In genomic region chr4:95548738-95549245, GRCh38 we compare ENCODE assay signal across 8 cellular contexts. TPM values are rescaled to one million over a fixed set of nuclear protein-coding genes. Genes with fewer than 3 reads are reported as not detected.
A peak's percentile ranks its signal among the peaks of the same experiment; 100 is the strongest.
DNase-seq lines count a peak whose midpoint lies in the region; ATAC-seq, FAIRE-seq and TF ChIP-seq lines count a peak whose summit lies in the region.

TSS of gene UNC5C (minus strand) at chr4:95548973.

- H3K27me3 ChIP-seq in GM12878 (replicated peaks in 1 of 2; ENCODE audit: control insufficient read depth in 2 of 2, insufficient read depth in 2 of 2, low read length in 1 of 2) (peaks cover 0 to 17% of the 10 kb centered on the region in 2 experiments; a peak in 2 of 4 replicates), iPS-18a (ENCODE audit: control insufficient read depth, insufficient read depth, low read length) (peaks cover 66% of the 10 kb centered on the region), rectal smooth muscle tissue (ENCODE audit: control insufficient read depth, insufficient read depth, low read length) (peaks cover 7% of the 10 kb centered on the region)

- peak within 1 kb of the TSS; percentile 92 for H3K4me2 ChIP-seq in GM12878 (ENCODE audit: control insufficient read depth, insufficient read depth)

- H3K27ac ChIP-seq in GM12878 (ENCODE audit: control insufficient read depth, insufficient read depth) (no peak within 1 kb of the TSS), iPS-18a (ENCODE audit: low read length) (no peak within 1 kb of the TSS), rectal smooth muscle tissue (ENCODE audit: low read depth, low read length) (peak within 1 kb of the TSS; percentile 21)

- peak; percentile 24 for ATAC-seq in GM12878

- DNase-seq in COR-L47 (lab: John Stamatoyannopoulos, UW): peak; percentile 71
- peak; percentile 59 for DNase-seq in LHCN-M2 (ENCODE audit: low read depth)
- DNase-seq in GM12878 (ENCODE audit: low read depth, low spot score): no peak
- DNase-seq in NCI-H1092 (lab: John Stamatoyannopoulos, UW): no peak
- no peak for DNase-seq in GM19238 (ENCODE audit: insufficient read length, low spot score)
- DNase-seq in 8988T: no peak

- no peaks in the 10 kb centered on the region for H3K4me1 ChIP-seq in GM12878 (ENCODE audit: control insufficient read depth, insufficient read depth, low read length)
- peaks cover 19% of the 10 kb centered on the region for H3K4me1 ChIP-seq in iPS-18a (ENCODE audit: control insufficient read depth, low read depth, low read length)
- H3K4me1 ChIP-seq in rectal smooth muscle tissue (ENCODE audit: control insufficient read depth, insufficient read depth, low read length): peaks cover 2% of the 10 kb centered on the region

- no peaks in the 10 kb centered on the region for H3K9me3 ChIP-seq in GM12878 (replicated peaks; ENCODE audit: control insufficient read depth, insufficient read depth, low read length)
- no peaks in the 10 kb centered on the region for H3K9me3 ChIP-seq in iPS-18a (ENCODE audit: control insufficient read depth, low read depth, low read length)

- no peak within 1 kb of the TSS for H3K9ac ChIP-seq in GM12878 (ENCODE audit: control insufficient read depth, insufficient read depth, low read length)
- H3K9ac ChIP-seq in iPS-18a (ENCODE audit: low read length): peak within 1 kb of the TSS; percentile 21
- no peak within 1 kb of the TSS for H3K9ac ChIP-seq in rectal smooth muscle tissue (ENCODE audit: low read length)

- peak within 1 kb of the TSS; percentile 62 for H2AFZ ChIP-seq in GM12878 (ENCODE audit: control insufficient read depth, low read depth, low read length)

- intact Hi-C loops in GM12878 (cut with micrococcal nuclease; ENCODE audit: unreplicated experiment): loop anchor here (1.0 kb wide), 1 partner anchor 7 kb away; no protein-coding TSS in a partner anchor

- WGBS in GM12878 (ENCODE audit: insufficient coverage, insufficient replicate concordance, low lambda C conversion rate, missing lambda C conversion rate): 25% methylated on average over 31 of the region's 37 CpGs

- no peak for TF ChIP-seq POLR2A in GM12878 (IDR thresholded peaks at IDR 0.05; ENCODE audit: low read depth, low read length)

- RAD21 ChIA-PET in GM12878 (lab: Charles Lee; ENCODE audit: unreplicated experiment): interaction anchor here (1.2 to 3.6 kb wide), 6 partner anchors 11 to 51 kb away, joined by 3 to 25 read pairs (median 5); no protein-coding TSS in a partner anchor

- CTCF ChIA-PET in GM12878 (lab: Yijun Ruan, JAX): interaction anchor here (1.3 to 6.6 kb wide), 3 partner anchors 21 to 38 kb away, joined by 4 to 87 read pairs (median 7); no protein-coding TSS in a partner anchor

- in situ Hi-C loops in GM12878 (cut with MboI): no loop called here

- peak in 1 of 3 experiments; percentile 5; a peak in 1 of 6 replicates for TF ChIP-seq CTCF in GM12878 (IDR thresholded peaks at IDR 0.05 in 2 of 3, conservative IDR thresholded peaks at IDR 0.05 in 1 of 3; ENCODE audit: control insufficient read depth in 2 of 3, extremely low read depth in 1 of 3, insufficient read depth in 1 of 3, low read depth in 3 of 3, low read length in 3 of 3)

- SMC1A ChIA-PET in GM12878 (lab: Charles Lee; ENCODE audit: uncharacterized antibody, unreplicated experiment): interaction anchor here (1.1 to 8.3 kb wide), 6 partner anchors 10 to 48 kb away, joined by 3 to 89 read pairs (median 6); no protein-coding TSS in a partner anchor

- TF ChIP-seq RAD21 in GM12878 (IDR thresholded peaks at IDR 0.05; ENCODE audit: insufficient read depth, low read depth, low read length): no peak

- H3K79me2 ChIP-seq in GM12878 (ENCODE audit: control insufficient read depth, insufficient read depth, low read length): no peaks in the 10 kb centered on the region

- H3K36me3 ChIP-seq in GM12878 (ENCODE audit: control insufficient read depth in 2 of 2, insufficient read depth in 2 of 2, low read length in 1 of 2) (no peaks in the 10 kb centered on the region), iPS-18a (ENCODE audit: control insufficient read depth, low read depth, low read length) (no peaks in the 10 kb centered on the region), rectal smooth muscle tissue (ENCODE audit: control insufficient read depth, insufficient read depth, low read length) (no peaks in the 10 kb centered on the region)

- no TSS peak for BruUV-seq in GM12878 (replicated peaks; lab: Mats Ljungman, UMichigan)

- TF ChIP-seq EP300 in GM12878 (IDR thresholded peaks at IDR 0.05; ENCODE audit: borderline replicate concordance in 1 of 2, control insufficient read depth in 1 of 2, low read depth in 2 of 2, low read length in 2 of 2): no peak

- peak within 1 kb of the TSS; percentile 46; the same call in 1 of the 2 replicates for H3K4me3 ChIP-seq in GM12878
- peak within 1 kb of the TSS; percentile 66 for H3K4me3 ChIP-seq in iPS-18a (ENCODE audit: low read length)
- H3K4me3 ChIP-seq in rectal smooth muscle tissue (ENCODE audit: low read length): peak within 1 kb of the TSS; percentile 79

- POLR2A ChIA-PET in GM12878 (lab: Charles Lee): interaction anchor here (0.7 to 2.4 kb wide), 5 partner anchors 20 to 38 kb away, joined by 3 to 8 read pairs (median 3); no protein-coding TSS in a partner anchor

- FAIRE-seq in GM12878 (lab: Jason Lieb, UNC): no peak

- H4K20me1 ChIP-seq in GM12878 (ENCODE audit: control insufficient read depth, insufficient read depth): no peaks in the 10 kb centered on the region; the same call in 1 of the 2 replicates

TF ChIP-seq in GM12878, 131 proteins besides CTCF, POLR2A, EP300 and RAD21 (continues in another document):
- TF ChIP-seq SREBF2 (IDR thresholded peaks at IDR 0.05; ENCODE audit: low read length) (no peak), ZBTB11 (CRISPR knock-in tag; IDR thresholded peaks at IDR 0.05) (no peak), CHD2 (IDR thresholded peaks at IDR 0.05; ENCODE audit: borderline replicate concordance, low read depth, low read length) (peak; percentile 55; the same call in 1 of the 2 replicates), MAX (IDR thresholded peaks at IDR 0.05; ENCODE audit: low read depth, low read length) (no peak), HDGF (IDR thresholded peaks at IDR 0.05) (no peak), USF1 (IDR thresholded peaks at IDR 0.05; ENCODE audit: borderline replicate concordance, extremely low read length, insufficient read depth, low read depth, low read length) (no peak), IKZF1 (conservative IDR thresholded peaks at IDR 0.05) (no peak)

RNA-seq across cellular contexts. Expression of gene UNC5C, which starts in this region (rescaled TPM):
- total RNA-seq in LHCN-M2 (2014; rRNA removed) (0.06 and 0.11 TPM in 2 replicates), GM12878 (2014; rRNA removed) (0.11 and 0.27 TPM in 2 replicates), GM12878 (2014; rRNA removed; fragmentation: Illumina TruSeq; extraction: Trizol) (0.13 and 0.18 TPM in 2 replicates), GM12878 (2021) (0.48 and 0.64 TPM in 2 replicates)
- 0.13 TPM for polyA plus RNA-seq in LHCN-M2 (2012)
- total RNA-seq in GM12878 (2013; cell fraction: nucleolus; rRNA removed): 1.3 and 2.3 TPM in 2 replicates
- not detected for polyA plus RNA-seq in GM12878 (2011; ENCODE audit: low read depth)
- polyA plus RNA-seq in GM12878 (2011; rRNA removed) (1.5 and 2.0 TPM in 2 replicates), GM12878 (2014; fragmentation: Illumina TruSeq; extraction: Trizol) (0.03 and 0.15 TPM in 2 replicates), GM12878 (2014; fragmentation: Nextera tagmentation; extraction: Ambion mirVana) (under 1 TPM in 1 of 2 experiments, not detected in 1; 0.02 TPM), GM12878 (2014; rRNA removed) (0.13 and 0.20 TPM in 2 replicates), GM12878 (2016; fragmentation: Nextera tagmentation; extraction: Ambion mirVana) (under 1 TPM; 0.13 to 0.36 TPM)
- polyA plus RNA-seq in GM12878 (2011; cell fraction: cytosol; rRNA removed): 2.6 and 3.1 TPM in 2 replicates
- polyA plus RNA-seq in GM12878 (2011; cell fraction: nucleus; rRNA removed): 5.9 TPM in 2 replicates
- polyA plus RNA-seq in GM12878 (2012): 0.06 TPM in 1 of 2 replicates, not detected in the other
- 6.2 and 7.4 TPM in 2 replicates for polyA minus RNA-seq in GM12878 (2011; rRNA and poly(A)+ RNA removed)
- 1.1 and 2.6 TPM in 2 replicates for polyA minus RNA-seq in GM12878 (2011; cell fraction: cytosol; rRNA and poly(A)+ RNA removed)
- 11.8 and 26.1 TPM in 2 replicates for polyA minus RNA-seq in GM12878 (2011; cell fraction: nucleus; rRNA and poly(A)+ RNA removed)

Comparison
In these comparisons a context has a peak if more than half of its experiments do, and no peak if none do; other contexts are left out.
1. Peak in DNase-seq in LHCN-M2; RNA of the gene not detected or under 1 TPM.